In the genomic region with DNA sequence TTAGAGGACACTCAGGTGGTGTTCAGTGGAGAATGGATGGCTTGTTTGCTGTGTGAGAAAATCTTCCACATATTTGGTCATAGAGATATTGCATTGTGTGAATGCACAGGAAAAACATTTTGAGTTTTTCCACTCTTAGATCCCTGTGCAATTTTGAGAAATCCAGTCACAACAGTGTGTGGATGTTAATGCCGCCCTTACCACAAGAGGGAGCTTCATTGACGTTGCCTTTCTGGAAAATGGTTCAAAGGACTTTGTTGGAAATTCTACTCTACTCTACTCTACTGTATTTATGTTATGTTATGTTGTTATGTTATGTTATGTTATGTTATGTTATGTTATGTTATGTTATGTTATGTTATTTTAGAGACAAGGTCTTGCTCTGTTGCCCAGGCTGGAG, we compare ENCODE assay signal across 8 cellular contexts. TPM values are rescaled to one million over a fixed set of nuclear protein-coding genes. Genes with fewer than 3 reads are reported as not detected.
DNase-seq lines count a peak whose midpoint lies in the region; ATAC-seq and TF ChIP-seq lines count a peak whose summit lies in the region.

No MANE protein-coding gene starts in this region.

- H3K9me3 ChIP-seq in adipocyte (ENCODE audit: control insufficient read depth, low read length) (peaks cover 7% of the 10 kb centered on the region), right atrium auricular region (peaks cover 0 to under 1% of the 10 kb centered on the region in 2 donors)

- ATAC-seq in HG02981 (IDR thresholded peaks at IDR 0.05; ENCODE audit: unreplicated experiment) (no peak), HG02642 (IDR thresholded peaks at IDR 0.05; ENCODE audit: poor library complexity, unreplicated experiment) (no peak), GM21529 (IDR thresholded peaks at IDR 0.05; ENCODE audit: unreplicated experiment) (no peak)

- H3K27me3 ChIP-seq in adipocyte (replicated peaks; ENCODE audit: control insufficient read depth, insufficient read depth, low read length) (no peaks in the 10 kb centered on the region), kidney epithelial cell (ENCODE audit: control insufficient read depth, insufficient read depth, low read length) (no peaks in the 10 kb centered on the region), right atrium auricular region (no peaks in the 10 kb centered on the region)

- H3K27ac ChIP-seq in right atrium auricular region: no peak overlapping the region

- peaks cover 12% of the 10 kb centered on the region for H3K36me3 ChIP-seq in adipocyte (ENCODE audit: control insufficient read depth, insufficient read depth, low read length, severe bottlenecking)
- H3K36me3 ChIP-seq in kidney epithelial cell (ENCODE audit: control insufficient read depth, insufficient read depth, low read length): no peaks in the 10 kb centered on the region
- no peaks in the 10 kb centered on the region for H3K36me3 ChIP-seq in right atrium auricular region

- no peak overlapping the region for H3K9ac ChIP-seq in adipocyte (ENCODE audit: low read length)

- TF ChIP-seq CTCF in AG09319 (IDR thresholded peaks at IDR 0.05; ENCODE audit: low read depth, low read length): peak; percentile 23
- TF ChIP-seq CTCF in GM12875 (IDR thresholded peaks at IDR 0.05; ENCODE audit: borderline replicate concordance, insufficient read depth, low read depth, low read length): peak; percentile 21; the same call in 1 of the 2 replicates
- peak; percentile 12 for TF ChIP-seq CTCF in kidney epithelial cell (IDR thresholded peaks at IDR 0.05; ENCODE audit: insufficient read depth, low read length, poor library complexity, severe bottlenecking)
- peak in 1 of 2 donors; percentile 63 for TF ChIP-seq CTCF in right atrium auricular region (IDR thresholded peaks at IDR 0.05)

- H3K4me1 ChIP-seq in adipocyte (ENCODE audit: control insufficient read depth, insufficient read depth, low read length): no peaks in the 10 kb centered on the region
- no peaks in the 10 kb centered on the region for H3K4me1 ChIP-seq in right atrium auricular region

- DNase-seq in AG09319 (ENCODE audit: extremely low read depth, low read depth): no peak
- peak; percentile 26 for DNase-seq in adipocyte (ENCODE audit: low read depth)
- no peak for DNase-seq in kidney epithelial cell (ENCODE audit: low read depth)
- DNase-seq in right atrium auricular region (ENCODE audit: low spot score): no peak

- H3K4me3 ChIP-seq in GM12875 (ENCODE audit: low read depth, low read length) (no peak overlapping the region), adipocyte (ENCODE audit: low read length) (no peak overlapping the region), kidney epithelial cell (ENCODE audit: low read depth, low read length) (no peak overlapping the region), right atrium auricular region (no peak overlapping the region)

RNA-seq across cellular contexts. Expression of a gene that starts 13.4 kb away (rescaled TPM):
- total RNA-seq in kidney epithelial cell (2.7 and 4.2 TPM in 2 replicates), right atrium auricular region (1 to 10 TPM in 1 of 2 donors, under 1 TPM in 1; 0.79 to 1.4 TPM)

RNA-seq across cellular contexts. Expression of a gene that starts 29.8 kb away (rescaled TPM):
- total RNA-seq in kidney epithelial cell (5.5 and 6.6 TPM in 2 replicates), right atrium auricular region (1 to 10 TPM; 3.2 to 6.3 TPM)

RNA-seq across cellular contexts. Expression of a gene that starts 36.2 kb away (rescaled TPM):
- total RNA-seq in kidney epithelial cell (4.3 and 5.0 TPM in 2 replicates), right atrium auricular region (1 to 10 TPM; 3.2 to 3.6 TPM)
